ENCODE assay signal across 31 cellular contexts in genomic region chr2:20118051-20118450, GRCh38.
"Had no signal": no experiment of that assay in that cellular context is flagged by ENCODE, and none has a peak within 500 bp of the region (broad histone marks: within the 10 kb centered on the region; RNA-seq: fewer than 3 reads in every experiment).

No MANE protein-coding gene starts in this region.

- FAIRE-seq: endometrium, endothelial cell of umbilical vein had no signal

- H3K4me1 ChIP-seq: ascending aorta, gastroesophageal sphincter had no signal

- DNase-seq: activated B cell treated with CpG ODN at 0.5 μM for 24 hours; activated CD4-positive, alpha-beta memory T cell treated with anti-CD3 and anti-CD28 coated beads for 36 hours; activated CD4-positive, alpha-beta T cell treated with anti-CD3 and anti-CD28 coated beads for 48 hours; activated CD8-positive, alpha-beta memory T cell treated with anti-CD3 and anti-CD28 coated beads, Interleukin-2, amount 50 U/mL, for 48 hours; activated gamma-delta T cell; activated naive CD4-positive, alpha-beta T cell; activated naive CD4-positive, alpha-beta T cell treated with anti-CD3 and anti-CD28 coated beads, Interleukin-2, amount 10 ng/mL, durations not matched to agents 7 days and 5 days; activated naive CD8-positive, alpha-beta T cell treated with anti-CD3 and anti-CD28 coated beads, Interleukin-2, amount 10 ng/mL, durations not matched to agents 7 days and 5 days; activated T-cell treated with anti-CD3 and anti-CD28 coated beads for 4 hours; activated T-cell treated with anti-CD3 and anti-CD28 coated beads, Interleukin-2, amount 50 U/mL, for 24 hours; activated T-cell treated with anti-CD3 and anti-CD28 coated beads, Interleukin-2, amount 50 U/mL, for 72 hours; central memory CD4-positive, alpha-beta T cell; cerebellar nuclear complex; colonic mucosa; effector CD8-positive, alpha-beta T cell; esophagus squamous epithelium; foreskin melanocyte; head of caudate nucleus; T-helper 1 cell; T-helper 17 cell; T1000; WERI-Rb-1 had no signal

- H3K36me3 ChIP-seq: ascending aorta, breast epithelium, cardiac muscle cell, colonic mucosa, esophagus squamous epithelium, gastroesophageal sphincter, WERI-Rb-1 had no signal

- ATAC-seq: activated CD4-positive, CD25-positive, alpha-beta regulatory T cell treated with anti-CD3 and anti-CD28 coated beads, Interleukin-2, amount 50 U/mL, for 24 hours; activated naive CD4-positive, alpha-beta T cell treated with anti-CD3 and anti-CD28 coated beads, Interleukin-2, amount 50 U/mL, for 72 hours; activated T-cell treated with anti-CD3 and anti-CD28 coated beads, Interleukin-2, amount 50 U/mL, for 72 hours; gastroesophageal sphincter; T-helper 17 cell had no signal

- H3K4me3 ChIP-seq: ascending aorta, breast epithelium, cardiac muscle cell, colonic mucosa, esophagus squamous epithelium, gastroesophageal sphincter had no signal

- H3K27me3 ChIP-seq: ascending aorta, breast epithelium, cardiac muscle cell, colonic mucosa, esophagus squamous epithelium, gastroesophageal sphincter had no signal

- H3K27ac ChIP-seq: ascending aorta, breast epithelium, cardiac muscle cell, colonic mucosa, epithelial cell of prostate, esophagus squamous epithelium, gastroesophageal sphincter, WERI-Rb-1 had no signal

- H3K9me3 ChIP-seq: ascending aorta, breast epithelium, colonic mucosa, esophagus squamous epithelium, gastroesophageal sphincter had no signal
